Comparison of ENCODE assay signal across 9 cellular contexts in the genomic region with DNA sequence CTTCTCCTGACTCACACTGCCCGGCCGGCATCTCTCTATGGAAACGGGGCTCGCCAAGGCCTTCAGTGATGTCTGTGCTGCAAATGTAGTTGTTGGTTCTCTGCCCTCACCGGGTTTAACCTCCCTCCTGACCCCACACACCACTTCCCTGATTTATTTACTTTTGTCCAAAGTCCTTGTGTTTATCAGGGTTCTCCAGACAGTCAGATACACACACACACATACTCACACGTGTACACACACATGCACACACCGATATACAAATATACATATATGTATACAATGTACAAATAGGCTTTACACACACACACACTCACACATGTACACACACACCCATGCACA.
"Had no signal": no experiment of that assay in that cellular context is flagged by ENCODE, and none has a peak within 500 bp of the region (broad histone marks: within the 10 kb centered on the region; RNA-seq: fewer than 3 reads in every experiment).

No MANE protein-coding gene starts in this region.

- H3K9ac ChIP-seq: GM23248 had no signal

- FAIRE-seq: K562 had no signal

- H3K4me3 ChIP-seq: GM23248, HAP-1, K562 had no signal

- H3K4me1 ChIP-seq: HAP-1 had no signal

- H3K27ac ChIP-seq: GM23248, HL-60 had no signal

- H3K9me3 ChIP-seq: HAP-1 had no signal

- H2AFZ ChIP-seq: GM23248 had no signal

- ATAC-seq: HCT116, K562 had no signal

- H3K27ac Mint-ChIP-seq: HFFc6 had no signal

- H3K36me3 ChIP-seq: HAP-1 had no signal

- DNase-seq: GM23248, GOT3, H7, HFFc6, IMR-90 had no signal

- H3K4me3 Mint-ChIP-seq: HFFc6 had no signal
